In the genomic region with DNA sequence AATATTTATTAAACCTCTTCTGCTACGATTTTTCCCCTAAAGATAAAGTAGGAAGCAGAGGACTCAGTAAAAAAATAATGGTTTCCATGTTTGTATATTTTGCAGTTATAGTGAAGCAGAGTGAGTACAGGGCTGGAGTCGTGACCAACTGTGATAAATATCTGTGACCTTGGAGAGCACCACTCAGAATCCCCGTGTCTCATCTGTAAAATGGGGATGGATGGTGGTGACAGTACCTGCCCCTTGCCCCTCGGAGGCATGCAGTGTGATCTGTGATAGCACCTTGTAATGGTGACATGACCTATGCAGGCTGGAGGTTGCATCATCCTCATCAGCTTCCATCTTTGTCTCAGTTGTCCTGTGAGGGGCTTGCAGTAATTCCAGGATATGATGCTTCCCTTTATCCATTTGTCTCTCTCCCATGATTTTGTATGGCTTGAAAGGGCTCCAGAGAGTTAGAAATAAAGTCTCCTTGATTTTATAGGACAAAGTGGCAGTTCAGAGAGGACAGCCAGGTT, we compare ENCODE assay signal across 23 cellular contexts.
"Had no signal": no experiment of that assay in that cellular context is flagged by ENCODE, and none has a peak within 500 bp of the region (broad histone marks: within the 10 kb centered on the region; RNA-seq: fewer than 3 reads in every experiment).

No MANE protein-coding gene starts in this region.

- H3K27me3 Mint-ChIP-seq: activated naive CD4-positive, alpha-beta T cell treated with anti-CD3 and anti-CD28 coated beads, Interleukin-2, amount 50 U/mL, for 24 hours; central memory CD8-positive, alpha-beta T cell; T-helper 17 cell; type B pancreatic cell had no signal

- H3K9me3 Mint-ChIP-seq: activated naive CD4-positive, alpha-beta T cell treated with anti-CD3 and anti-CD28 coated beads, Interleukin-2, amount 50 U/mL, for 24 hours; activated T-cell treated with anti-CD3 and anti-CD28 coated beads, Interleukin-2, amount 50 U/mL, for 4 hours; activated T-helper 2 cell treated with anti-CD3 and anti-CD28 coated beads, Interferon-gamma antibody, Interleukin-2, Interleukin-4, amounts not matched to agents 10 μg/mL and 5 μg/mL and 100 μg/mL, durations not matched to agents 14 hours and 24 hours and 36 hours; central memory CD8-positive, alpha-beta T cell; natural killer cell; neural progenitor cell; type B pancreatic cell had no signal

- H3K4me3 ChIP-seq: gastrocnemius medialis, left lung, lower lobe of right lung, neural progenitor cell, right atrium auricular region, thoracic aorta, uterus had no signal

- H3K36me3 ChIP-seq: gastrocnemius medialis, left lung, lower lobe of right lung, right atrium auricular region, thoracic aorta, uterus had no signal

- H3K4me3 Mint-ChIP-seq: activated naive CD4-positive, alpha-beta T cell treated with anti-CD3 and anti-CD28 coated beads, Interleukin-2, amount 50 U/mL, for 24 hours; activated T-cell treated with anti-CD3 and anti-CD28 coated beads, Interleukin-2, amount 50 U/mL, for 4 hours; central memory CD8-positive, alpha-beta T cell; natural killer cell; neural progenitor cell; T-helper 17 cell; type B pancreatic cell had no signal

- DNase-seq: activated CD4-positive, alpha-beta T cell treated with anti-CD3 and anti-CD28 coated beads, Interleukin-2, amount 50 U/mL, for 1 hour; activated CD8-positive, alpha-beta memory T cell treated with anti-CD3 and anti-CD28 coated beads, Interleukin-2, amount 50 U/mL, for 48 hours; activated T-cell treated with anti-CD3 and anti-CD28 coated beads, Interleukin-2, amount 50 U/mL, for 4 hours; anterior cingulate cortex; effector CD8-positive, alpha-beta T cell; gastrocnemius medialis; glutamatergic neuron; left lung; lower lobe of right lung; mesendoderm; natural killer cell; stimulated activated naive CD4-positive, alpha-beta T cell; T-helper 17 cell; T1000; uterus; WERI-Rb-1 had no signal

- ATAC-seq: activated T-cell treated with anti-CD3 and anti-CD28 coated beads, Interleukin-2, amount 50 U/mL, for 4 hours; gastrocnemius medialis; left lung; lower lobe of right lung; natural killer cell; T-helper 17 cell had no signal

- H3K9me3 ChIP-seq: gastrocnemius medialis, left lung, lower lobe of right lung, right atrium auricular region, thoracic aorta, uterus had no signal

- H3K27ac ChIP-seq: gastrocnemius medialis, left lung, lower lobe of right lung, neural progenitor cell, right atrium auricular region, thoracic aorta, uterus, WERI-Rb-1 had no signal

- H3K27me3 ChIP-seq: gastrocnemius medialis, left lung, neural progenitor cell, right atrium auricular region, uterus had no signal

- H3K27ac Mint-ChIP-seq: natural killer cell, neural progenitor cell, T-helper 17 cell, type B pancreatic cell had no signal

- H3K36me3 Mint-ChIP-seq: activated naive CD4-positive, alpha-beta T cell treated with anti-CD3 and anti-CD28 coated beads, Interleukin-2, amount 50 U/mL, for 24 hours; natural killer cell had no signal

- H3K4me2 ChIP-seq: neural progenitor cell had no signal

- H3K9ac ChIP-seq: neural progenitor cell had no signal
